In genomic region chr2:603427-603826, GRCh38 we compare ENCODE assay signal across 23 cellular contexts.
"Had no signal": no experiment of that assay in that cellular context is flagged by ENCODE, and none has a peak within 500 bp of the region (broad histone marks: within the 10 kb centered on the region; RNA-seq: fewer than 3 reads in every experiment).

No MANE protein-coding gene starts in this region.

- H3K4me1 ChIP-seq: ascending aorta, parathyroid adenoma, psoas muscle, spleen, transverse colon had no signal

- H3K9ac ChIP-seq: parathyroid adenoma had no signal

- H3K4me3 Mint-ChIP-seq: activated CD4-positive, alpha-beta T cell treated with anti-CD3 and anti-CD28 coated beads, Interleukin-2, amount 10 ng/mL, durations not matched to agents 7 days and 5 days; activated CD8-positive, alpha-beta memory T cell treated with anti-CD3 and anti-CD28 coated beads, Interleukin-2, amount 10 ng/mL, durations not matched to agents 7 days and 5 days; activated CD8-positive, alpha-beta T cell treated with anti-CD3 and anti-CD28 coated beads for 36 hours; activated naive CD8-positive, alpha-beta T cell; brain; naive thymus-derived CD8-positive, alpha-beta T cell; neural crest cell; T-helper 17 cell had no signal

- H3K27ac Mint-ChIP-seq: activated CD4-positive, alpha-beta T cell treated with anti-CD3 and anti-CD28 coated beads, Interleukin-2, amount 10 ng/mL, durations not matched to agents 7 days and 5 days; activated CD8-positive, alpha-beta memory T cell treated with anti-CD3 and anti-CD28 coated beads, Interleukin-2, amount 10 ng/mL, durations not matched to agents 7 days and 5 days; activated CD8-positive, alpha-beta T cell treated with anti-CD3 and anti-CD28 coated beads for 36 hours; activated naive CD8-positive, alpha-beta T cell; T-helper 17 cell had no signal

- H3K9me3 Mint-ChIP-seq: activated CD4-positive, alpha-beta T cell treated with anti-CD3 and anti-CD28 coated beads, Interleukin-2, amount 10 ng/mL, durations not matched to agents 7 days and 5 days; brain; neural crest cell had no signal

- H3K27me3 Mint-ChIP-seq: activated CD4-positive, alpha-beta T cell treated with anti-CD3 and anti-CD28 coated beads, Interleukin-2, amount 10 ng/mL, durations not matched to agents 7 days and 5 days; activated CD8-positive, alpha-beta memory T cell treated with anti-CD3 and anti-CD28 coated beads, Interleukin-2, amount 10 ng/mL, durations not matched to agents 7 days and 5 days; activated CD8-positive, alpha-beta T cell treated with anti-CD3 and anti-CD28 coated beads for 36 hours; activated naive CD8-positive, alpha-beta T cell; brain had no signal

- H3K4me3 ChIP-seq: ascending aorta, cardiac muscle cell, psoas muscle, spleen, transverse colon had no signal

- H3K27ac ChIP-seq: ascending aorta, cardiac muscle cell, parathyroid adenoma, psoas muscle, spleen, transverse colon had no signal

- H3K79me2 ChIP-seq: parathyroid adenoma had no signal

- DNase-seq: activated CD4-positive, alpha-beta T cell treated with anti-CD3 and anti-CD28 coated beads, Interleukin-2, amount 10 ng/mL, durations not matched to agents 7 days and 5 days; activated CD4-positive, CD25-positive, alpha-beta regulatory T cell treated with anti-CD3 and anti-CD28 coated beads, Interleukin-2, amount 50 U/mL, for 72 hours; activated CD8-positive, alpha-beta memory T cell treated with anti-CD3 and anti-CD28 coated beads, Interleukin-2, amount 10 ng/mL, durations not matched to agents 7 days and 5 days; activated naive CD4-positive, alpha-beta T cell; foreskin fibroblast; hippocampal formation; left cardiac atrium; mammary epithelial cell; naive thymus-derived CD8-positive, alpha-beta T cell; nucleus accumbens; psoas muscle; stimulated activated naive CD4-positive, alpha-beta T cell treated with Interleukin-2 at 50 U/mL for 16 hours; T-helper 17 cell; transverse colon had no signal

- H3K36me3 ChIP-seq: ascending aorta, cardiac muscle cell, spleen, transverse colon had no signal

- H3K4me1 Mint-ChIP-seq: activated CD4-positive, alpha-beta T cell treated with anti-CD3 and anti-CD28 coated beads, Interleukin-2, amount 10 ng/mL, durations not matched to agents 7 days and 5 days; activated CD8-positive, alpha-beta memory T cell treated with anti-CD3 and anti-CD28 coated beads, Interleukin-2, amount 10 ng/mL, durations not matched to agents 7 days and 5 days; neural crest cell; T-helper 17 cell had no signal

- H3K36me3 Mint-ChIP-seq: activated CD8-positive, alpha-beta memory T cell treated with anti-CD3 and anti-CD28 coated beads, Interleukin-2, amount 10 ng/mL, durations not matched to agents 7 days and 5 days; activated naive CD8-positive, alpha-beta T cell; brain; naive thymus-derived CD8-positive, alpha-beta T cell had no signal

- ATAC-seq: activated CD8-positive, alpha-beta T cell treated with anti-CD3 and anti-CD28 coated beads for 36 hours; left cardiac atrium; naive thymus-derived CD8-positive, alpha-beta T cell; psoas muscle; T-helper 17 cell had no signal

- H2AFZ ChIP-seq: parathyroid adenoma had no signal

- FAIRE-seq: keratinocyte had no signal

- H3K27me3 ChIP-seq: ascending aorta, spleen, transverse colon had no signal

- H3K9me3 ChIP-seq: ascending aorta, psoas muscle, spleen, transverse colon had no signal
